In the genomic region with DNA sequence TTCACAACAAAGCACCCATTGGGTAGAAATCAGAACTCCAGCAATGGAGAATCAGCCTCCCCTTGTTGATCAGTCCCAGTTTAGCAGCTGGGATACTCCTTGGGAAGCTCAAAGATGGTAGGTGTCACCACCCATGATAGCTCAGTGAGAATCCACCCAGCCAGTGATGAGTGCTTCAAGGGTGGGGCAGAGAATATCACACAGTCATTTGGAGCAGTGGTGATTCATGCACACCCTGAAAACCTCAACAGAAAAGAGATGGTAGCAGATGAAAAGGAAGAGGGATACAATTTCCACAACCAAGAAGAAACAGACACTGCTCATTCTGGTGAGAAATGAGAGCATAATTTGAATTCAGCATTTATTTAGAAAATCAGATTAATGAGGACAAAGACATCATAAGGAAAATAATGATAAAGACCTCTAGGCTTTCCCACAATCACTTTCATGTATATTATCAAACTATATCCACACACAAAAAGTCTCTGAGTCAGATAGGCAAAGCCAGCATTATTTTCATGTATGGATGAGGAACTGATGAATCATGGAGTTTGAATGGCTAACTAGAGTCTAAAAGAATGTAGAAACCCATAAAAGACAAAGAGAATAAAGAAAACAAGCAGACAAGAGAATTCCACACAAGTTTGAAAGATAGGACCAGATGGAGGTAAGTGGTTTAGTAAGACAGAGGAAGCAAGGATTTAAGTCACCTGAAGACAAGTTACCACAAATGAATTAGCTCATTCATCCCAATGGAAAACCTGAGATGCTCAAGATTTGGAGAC, we compare ENCODE assay signal across 9 cellular contexts.
DNase-seq lines count a peak whose midpoint lies in the region; ATAC-seq, FAIRE-seq and TF ChIP-seq lines count a peak whose summit lies in the region.
"Had no signal": no experiment of that assay in that cellular context is flagged by ENCODE, and none has a peak within 500 bp of the region (broad histone marks: within the 10 kb centered on the region; RNA-seq: fewer than 3 reads in every experiment).

No MANE protein-coding gene starts in this region.

- H3K4me1 Mint-ChIP-seq in activated CD4-positive, alpha-beta memory T cell treated with anti-CD3 and anti-CD28 coated beads for 36 hours (ENCODE audit: low read depth): peaks cover 15% of the 10 kb centered on the region
- peaks cover 6% of the 10 kb centered on the region for H3K4me1 Mint-ChIP-seq in mesothelial cell of epicardium

- H2BK15ac ChIP-seq in mesenchymal stem cell (ENCODE audit: low read depth, poor library complexity, severe bottlenecking): no peak overlapping the region

- no peak overlapping the region for H3K23ac ChIP-seq in mesenchymal stem cell (ENCODE audit: low read length in 2 of 2)

- no peak overlapping the region for H2BK120ac ChIP-seq in mesenchymal stem cell (ENCODE audit: low read depth, low read length)

- H4K91ac ChIP-seq in mesenchymal stem cell (ENCODE audit: low read length): no peak overlapping the region

- H3K79me1 ChIP-seq in mesenchymal stem cell (replicated peaks; ENCODE audit: low read length, poor library complexity, severe bottlenecking): no peaks in the 10 kb centered on the region

- no peak overlapping the region for H3K4me3 Mint-ChIP-seq in activated CD4-positive, alpha-beta memory T cell treated with anti-CD3 and anti-CD28 coated beads for 36 hours
- H3K4me3 Mint-ChIP-seq in mesothelial cell of epicardium: no peak overlapping the region

- no peak overlapping the region for H3K4me2 ChIP-seq in mesenchymal stem cell (ENCODE audit: low read length, poor library complexity, severe bottlenecking)

- DNase-seq in GM12892 (ENCODE audit: insufficient read length) (no peak), mesenchymal stem cell (peak; percentile 60), stomach (no peak), mesothelial cell of epicardium (ENCODE audit: low spot score in 2 of 2, unreplicated experiment in 2 of 2) (no peak)
- DNase-seq in activated CD4-positive, alpha-beta memory T cell treated with anti-CD3 and anti-CD28 coated beads for 36 hours: peak; percentile 53
- DNase-seq in effector CD8-positive, alpha-beta T cell (lab: John Stamatoyannopoulos, UW): no peak

- no peak overlapping the region for H3K18ac ChIP-seq in mesenchymal stem cell (ENCODE audit: low read depth in 1 of 2, low read length in 2 of 2)

- CTCF ChIA-PET in activated CD4-positive, alpha-beta memory T cell treated with anti-CD3 and anti-CD28 coated beads for 36 hours (lab: Charles Lee): interaction anchor here (0.7 to 1.0 kb wide), 2 partner anchors 21 to 80 kb away, joined by 3 read pairs; no protein-coding TSS in a partner anchor

- H3K27me3 Mint-ChIP-seq in activated CD4-positive, alpha-beta memory T cell treated with anti-CD3 and anti-CD28 coated beads for 36 hours: peaks cover 17% of the 10 kb centered on the region
- H3K27me3 Mint-ChIP-seq in mesothelial cell of epicardium (ENCODE audit: low read depth): no peaks in the 10 kb centered on the region

- POLR2A ChIA-PET in activated CD4-positive, alpha-beta memory T cell treated with anti-CD3 and anti-CD28 coated beads for 36 hours (lab: Charles Lee): interaction anchor here (1.1 to 2.6 kb wide), 2 partner anchors 47 to 82 kb away, joined by 3 to 11 read pairs; partner anchors contain the start of gene FEM1C

- peak overlapping the region; percentile 81 for H2BK5ac ChIP-seq in mesenchymal stem cell (ENCODE audit: low read depth, low read length, poor library complexity, severe bottlenecking)

- H3K9me3 ChIP-seq in mesenchymal stem cell (ENCODE audit: control insufficient read depth, low read length) (no peaks in the 10 kb centered on the region), stomach (no peaks in the 10 kb centered on the region)

- no peaks in the 10 kb centered on the region for H3K9me3 Mint-ChIP-seq in activated CD4-positive, alpha-beta memory T cell treated with anti-CD3 and anti-CD28 coated beads for 36 hours
- H3K9me3 Mint-ChIP-seq in mesothelial cell of epicardium: no peaks in the 10 kb centered on the region

- TF ChIP-seq CTCF in stomach (IDR thresholded peaks at IDR 0.05) (no peak), mesothelial cell of epicardium (IDR thresholded peaks at IDR 0.05; ENCODE audit: unreplicated experiment) (no peak)

- ATAC-seq in HG02759 (IDR thresholded peaks at IDR 0.05; ENCODE audit: unreplicated experiment) (peak; percentile 41), GM21367 (IDR thresholded peaks at IDR 0.05; ENCODE audit: unreplicated experiment) (no peak)

- H3K4me3 ChIP-seq in mesenchymal stem cell (ENCODE audit: insufficient read depth in 1 of 2, low read depth in 1 of 2, low read length in 2 of 2) (peak overlapping the region in 1 of 2 experiments; percentile 54), stomach (no peak overlapping the region)

- H2BK12ac ChIP-seq in mesenchymal stem cell (ENCODE audit: low read length in 2 of 2): peak overlapping the region in 1 of 2 experiments; percentile 77

- FAIRE-seq in GM12892 (lab: Jason Lieb, UNC): peak; percentile 91
- FAIRE-seq: frontal cortex had no signal

- H3K14ac ChIP-seq in mesenchymal stem cell (ENCODE audit: low read length in 2 of 2): no peak overlapping the region

- no peaks in the 10 kb centered on the region for H3K27me3 ChIP-seq in mesenchymal stem cell (ENCODE audit: control insufficient read depth in 1 of 2, insufficient read depth in 1 of 2, low read length in 2 of 2)
- no peaks in the 10 kb centered on the region for H3K27me3 ChIP-seq in stomach

- no peaks in the 10 kb centered on the region for H3K36me3 Mint-ChIP-seq in activated CD4-positive, alpha-beta memory T cell treated with anti-CD3 and anti-CD28 coated beads for 36 hours
- no peaks in the 10 kb centered on the region for H3K36me3 Mint-ChIP-seq in mesothelial cell of epicardium

- H2AK5ac ChIP-seq in mesenchymal stem cell (ENCODE audit: low read length, severe bottlenecking): peak overlapping the region; percentile 99

- H3K9ac ChIP-seq in mesenchymal stem cell (ENCODE audit: low read length): peak overlapping the region; percentile 85

- no peak overlapping the region for H4K8ac ChIP-seq in mesenchymal stem cell (ENCODE audit: low read length)

- H2AFZ ChIP-seq in mesenchymal stem cell (ENCODE audit: low read depth, low read length): no peak overlapping the region

- peak overlapping the region in 1 of 2 experiments; percentile 4 for H3K4ac ChIP-seq in mesenchymal stem cell (ENCODE audit: low read depth in 1 of 2, low read length in 2 of 2)

- intact Hi-C loops in activated CD4-positive, alpha-beta memory T cell treated with anti-CD3 and anti-CD28 coated beads for 36 hours (cut with micrococcal nuclease): loop anchor here (1.0 to 5.0 kb wide), 3 partner anchors 26 to 376 kb away; partner anchors contain the start of gene TMED7
- intact Hi-C loops in stomach (cut with DNase I; ENCODE audit: low total_unique reads): no loop called here

- H3K27ac ChIP-seq in mesenchymal stem cell (ENCODE audit: low read length, poor library complexity, severe bottlenecking): peak overlapping the region; percentile 95
- H3K27ac ChIP-seq in stomach: peak overlapping the region in 2 of 5 donors; percentile 79 to 81

- TF ChIP-seq POLR2A in GM12892 (IDR thresholded peaks at IDR 0.05; ENCODE audit: low read depth, low read length) (no peak), stomach (IDR thresholded peaks at IDR 0.05) (no peak)

- H3K36me3 ChIP-seq in mesenchymal stem cell (ENCODE audit: control insufficient read depth in 1 of 2, insufficient read depth in 2 of 2, low read depth in 1 of 2, low read length in 2 of 2) (no peaks in the 10 kb centered on the region), stomach (no peaks in the 10 kb centered on the region)

- peak overlapping the region; percentile 4 for H3K27ac Mint-ChIP-seq in activated CD4-positive, alpha-beta memory T cell treated with anti-CD3 and anti-CD28 coated beads for 36 hours
- no peak overlapping the region for H3K27ac Mint-ChIP-seq in mesothelial cell of epicardium

- H3K4me1 ChIP-seq in mesenchymal stem cell (ENCODE audit: control insufficient read depth, insufficient read depth, low read depth, low read length): peaks cover 11% of the 10 kb centered on the region
- peaks cover 10 to 50% (median 27%) of the 10 kb centered on the region in 4 donors for H3K4me1 ChIP-seq in stomach

- no peak for TF ChIP-seq EP300 in stomach (IDR thresholded peaks at IDR 0.05)

Comparison
In these comparisons a context has a peak if more than half of its experiments do, and no peak if none do; other contexts are left out.
1. DNase-seq: peak in activated CD4-positive, alpha-beta memory T cell treated with anti-CD3 and anti-CD28 coated beads for 36 hours (single experiment) and mesenchymal stem cell (single experiment); none in GM12892 (single experiment), effector CD8-positive, alpha-beta T cell (single experiment), stomach (single experiment) and mesothelial cell of epicardium (0 of 2).